Comparison of ENCODE assay signal across 37 cellular contexts in the genomic region with DNA sequence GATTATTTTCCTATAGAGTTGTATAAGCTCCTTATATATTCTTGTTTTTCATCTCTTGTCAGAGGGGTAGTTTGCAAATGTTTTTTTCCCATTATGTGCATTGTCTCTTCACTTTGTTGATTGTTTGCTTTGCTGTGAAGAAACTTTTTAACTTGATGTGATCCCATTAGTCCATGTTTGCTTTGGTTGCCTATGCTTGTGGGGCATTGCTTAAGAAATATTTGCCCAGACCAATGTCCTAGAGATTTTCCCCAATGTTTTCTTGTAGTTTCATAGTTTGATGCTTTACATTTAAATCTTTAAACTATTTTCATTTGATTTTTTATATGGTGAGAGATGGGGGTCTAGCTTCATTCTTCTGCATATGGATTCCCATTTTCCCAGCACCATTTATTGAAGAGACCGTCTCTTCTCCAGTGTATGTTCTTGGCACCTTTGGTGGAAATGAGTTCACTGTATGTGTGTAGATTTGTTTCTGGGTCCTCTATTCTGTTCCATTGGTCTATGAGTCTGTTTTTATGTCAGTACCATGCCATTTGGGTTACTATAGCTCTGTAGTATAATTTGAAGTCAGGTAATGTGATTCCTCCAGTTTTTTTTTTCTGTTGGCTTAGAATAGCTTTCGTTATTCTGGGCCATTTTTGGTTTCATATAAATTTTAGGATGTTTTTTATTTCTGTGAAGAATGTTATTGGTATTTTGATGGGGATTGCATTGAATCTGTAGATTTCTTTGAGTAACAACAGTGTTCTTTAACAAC.
"Had no signal": no experiment of that assay in that cellular context is flagged by ENCODE, and none has a peak within 500 bp of the region (broad histone marks: within the 10 kb centered on the region; RNA-seq: fewer than 3 reads in every experiment).

No MANE protein-coding gene starts in this region.

- H3K27ac ChIP-seq: body of pancreas, brain microvascular endothelial cell, VCaP had no signal

- H3K4me3 Mint-ChIP-seq: activated CD4-positive, alpha-beta memory T cell treated with anti-CD3 and anti-CD28 coated beads for 36 hours; activated CD4-positive, alpha-beta T cell treated with anti-CD3 and anti-CD28 coated beads for 36 hours; activated CD4-positive, alpha-beta T cell treated with anti-CD3 and anti-CD28 coated beads, Interleukin-2, amount 10 ng/mL, durations not matched to agents 7 days and 5 days; activated CD8-positive, alpha-beta T cell treated with anti-CD3 and anti-CD28 coated beads for 36 hours; activated naive CD4-positive, alpha-beta T cell treated with anti-CD3 and anti-CD28 coated beads for 36 hours; activated naive CD8-positive, alpha-beta T cell treated with anti-CD3 and anti-CD28 coated beads for 36 hours; activated T-cell treated with anti-CD3 and anti-CD28 coated beads, Interleukin-2, amount 50 U/mL, for 4 hours; activated T-cell treated with anti-CD3 and anti-CD28 coated beads, Interleukin-2, amount 50 U/mL, for 72 hours; activated T-helper 1 cell treated with anti-CD3 and anti-CD28 coated beads, Interleukin-12 subunit alpha, Interleukin-12 subunit beta, Interleukin-2, Interleukin-4 antibody, amounts not matched to agents 30 ng/mL and 10 ng/mL and 1 ng/mL, durations not matched to agents 14 hours and 24 hours and 36 hours; activated T-helper 17 cell treated with anti-CD3 and anti-CD28 coated beads, Interleukin-2, amount 50 U/mL, for 72 hours; T-helper 1 cell treated with Interleukin-12 subunit alpha and Interleukin-12 subunit beta and Interleukin-4 antibody, amounts not matched to agents 30 μg/mL and 1 μg/mL, for 36 hours; T-helper 2 cell treated with Interferon-gamma antibody and Interleukin-4, amounts not matched to agents 5 μg/mL and 100 μg/mL, for 36 hours had no signal

- H3K4me1 ChIP-seq: breast epithelium had no signal

- H3K27me3 ChIP-seq: adrenal gland, body of pancreas, brain microvascular endothelial cell, breast epithelium had no signal

- H3K36me3 Mint-ChIP-seq: activated CD4-positive, alpha-beta memory T cell treated with anti-CD3 and anti-CD28 coated beads for 36 hours; activated naive CD4-positive, alpha-beta T cell treated with anti-CD3 and anti-CD28 coated beads, Interleukin-2, amount 50 U/mL, for 72 hours; activated naive CD8-positive, alpha-beta T cell treated with anti-CD3 and anti-CD28 coated beads for 36 hours had no signal

- H3K4me1 Mint-ChIP-seq: activated CD4-positive, alpha-beta T cell treated with anti-CD3 and anti-CD28 coated beads for 36 hours; activated CD4-positive, alpha-beta T cell treated with anti-CD3 and anti-CD28 coated beads, Interleukin-2, amount 10 ng/mL, durations not matched to agents 7 days and 5 days; activated naive CD8-positive, alpha-beta T cell treated with anti-CD3 and anti-CD28 coated beads for 36 hours; activated T-helper 17 cell treated with anti-CD3 and anti-CD28 coated beads, Interleukin-2, amount 50 U/mL, for 72 hours had no signal

- H3K27ac Mint-ChIP-seq: activated CD4-positive, alpha-beta memory T cell treated with anti-CD3 and anti-CD28 coated beads for 36 hours; activated CD4-positive, alpha-beta T cell treated with anti-CD3 and anti-CD28 coated beads for 36 hours; activated CD4-positive, alpha-beta T cell treated with anti-CD3 and anti-CD28 coated beads, Interleukin-2, amount 10 ng/mL, durations not matched to agents 7 days and 5 days; activated CD8-positive, alpha-beta T cell treated with anti-CD3 and anti-CD28 coated beads for 36 hours; activated naive CD4-positive, alpha-beta T cell treated with anti-CD3 and anti-CD28 coated beads for 36 hours; activated naive CD4-positive, alpha-beta T cell treated with anti-CD3 and anti-CD28 coated beads, Interleukin-2, amount 50 U/mL, for 72 hours; activated naive CD8-positive, alpha-beta T cell treated with anti-CD3 and anti-CD28 coated beads for 36 hours; activated T-cell treated with anti-CD3 and anti-CD28 coated beads, Interleukin-2, amount 50 U/mL, for 72 hours; activated T-helper 1 cell treated with anti-CD3 and anti-CD28 coated beads, Interleukin-12 subunit alpha, Interleukin-12 subunit beta, Interleukin-2, Interleukin-4 antibody, amounts not matched to agents 30 ng/mL and 10 ng/mL and 1 ng/mL, durations not matched to agents 14 hours and 24 hours and 36 hours; activated T-helper 17 cell treated with anti-CD3 and anti-CD28 coated beads, Interleukin-2, amount 50 U/mL, for 72 hours; T-helper 1 cell treated with Interleukin-12 subunit alpha and Interleukin-12 subunit beta and Interleukin-4 antibody, amounts not matched to agents 30 μg/mL and 1 μg/mL, for 36 hours; T-helper 2 cell treated with Interferon-gamma antibody and Interleukin-4, amounts not matched to agents 5 μg/mL and 100 μg/mL, for 36 hours had no signal

- H3K9me3 Mint-ChIP-seq: activated CD4-positive, alpha-beta memory T cell treated with anti-CD3 and anti-CD28 coated beads for 36 hours; activated CD4-positive, alpha-beta T cell treated with anti-CD3 and anti-CD28 coated beads, Interleukin-2, amount 10 ng/mL, durations not matched to agents 7 days and 5 days; activated CD8-positive, alpha-beta T cell treated with anti-CD3 and anti-CD28 coated beads for 36 hours; activated naive CD4-positive, alpha-beta T cell treated with anti-CD3 and anti-CD28 coated beads for 36 hours; activated naive CD4-positive, alpha-beta T cell treated with anti-CD3 and anti-CD28 coated beads, Interleukin-2, amount 50 U/mL, for 72 hours; activated naive CD8-positive, alpha-beta T cell treated with anti-CD3 and anti-CD28 coated beads for 36 hours; activated T-cell treated with anti-CD3 and anti-CD28 coated beads, Interleukin-2, amount 50 U/mL, for 4 hours; activated T-cell treated with anti-CD3 and anti-CD28 coated beads, Interleukin-2, amount 50 U/mL, for 72 hours; activated T-helper 1 cell treated with anti-CD3 and anti-CD28 coated beads, Interleukin-12 subunit alpha, Interleukin-12 subunit beta, Interleukin-2, Interleukin-4 antibody, amounts not matched to agents 30 ng/mL and 10 ng/mL and 1 ng/mL, durations not matched to agents 14 hours and 24 hours and 36 hours; activated T-helper 17 cell treated with anti-CD3 and anti-CD28 coated beads, Interleukin-2, amount 50 U/mL, for 72 hours; T-helper 1 cell treated with Interleukin-12 subunit alpha and Interleukin-12 subunit beta and Interleukin-4 antibody, amounts not matched to agents 30 μg/mL and 1 μg/mL, for 36 hours; T-helper 2 cell treated with Interferon-gamma antibody and Interleukin-4, amounts not matched to agents 5 μg/mL and 100 μg/mL, for 36 hours had no signal

- H3K9me3 ChIP-seq: adrenal gland, body of pancreas, breast epithelium had no signal

- H3K4me3 ChIP-seq: adrenal gland, body of pancreas, breast epithelium had no signal

- DNase-seq: activated CD4-positive, alpha-beta memory T cell treated with anti-CD3 and anti-CD28 coated beads for 36 hours; activated CD4-positive, alpha-beta T cell treated with anti-CD3 and anti-CD28 coated beads for 1 hour; activated CD4-positive, alpha-beta T cell treated with anti-CD3 and anti-CD28 coated beads for 36 hours; activated CD4-positive, alpha-beta T cell treated with anti-CD3 and anti-CD28 coated beads for 48 hours; activated CD4-positive, alpha-beta T cell treated with anti-CD3 and anti-CD28 coated beads, Interleukin-2, amount 10 ng/mL, durations not matched to agents 7 days and 5 days; activated CD4-positive, alpha-beta T cell treated with anti-CD3 and anti-CD28 coated beads, Interleukin-2, amount 50 U/mL, for 4 hours; activated CD4-positive, CD25-positive, alpha-beta regulatory T cell; activated CD8-positive, alpha-beta memory T cell treated with anti-CD3 and anti-CD28 coated beads, Interleukin-2, amount 50 U/mL, for 4 hours; activated CD8-positive, alpha-beta T cell treated with anti-CD3 and anti-CD28 coated beads for 36 hours; activated effector memory CD4-positive, alpha-beta T cell treated with anti-CD3 and anti-CD28 coated beads, Interleukin-2, amount 50 U/mL, for 16 hours; activated gamma-delta T cell treated with Interleukin-2 at 50 U/mL for 16 hours; activated naive CD4-positive, alpha-beta T cell; activated naive CD4-positive, alpha-beta T cell treated with anti-CD3 and anti-CD28 coated beads for 36 hours; activated naive CD4-positive, alpha-beta T cell treated with anti-CD3 and anti-CD28 coated beads, Interleukin-2, amount 50 U/mL, for 16 hours; activated naive CD8-positive, alpha-beta T cell treated with anti-CD3 and anti-CD28 coated beads for 36 hours; activated T-cell treated with anti-CD3 and anti-CD28 coated beads for 4 hours; activated T-cell treated with anti-CD3 and anti-CD28 coated beads, Interleukin-2, amount 50 U/mL, for 1 hour; activated T-cell treated with anti-CD3 and anti-CD28 coated beads, Interleukin-2, amount 50 U/mL, for 4 hours; activated T-cell treated with anti-CD3 and anti-CD28 coated beads, Interleukin-2, amount 50 U/mL, for 72 hours; adrenal gland; amniotic stem cell; aorta; body of pancreas; brain microvascular endothelial cell; central memory CD4-positive, alpha-beta T cell; SW 1271; T-helper 1 cell; T-helper 2 cell; T-helper 9 cell had no signal

- ATAC-seq: activated CD4-positive, alpha-beta T cell treated with anti-CD3 and anti-CD28 coated beads for 36 hours; activated CD4-positive, CD25-positive, alpha-beta regulatory T cell treated with anti-CD3 and anti-CD28 coated beads, Interleukin-2, amount 50 U/mL, for 24 hours; activated CD8-positive, alpha-beta T cell treated with anti-CD3 and anti-CD28 coated beads for 36 hours; activated naive CD4-positive, alpha-beta T cell treated with anti-CD3 and anti-CD28 coated beads, Interleukin-2, amount 50 U/mL, for 72 hours; activated T-cell treated with anti-CD3 and anti-CD28 coated beads, Interleukin-2, amount 50 U/mL, for 4 hours; activated T-cell treated with anti-CD3 and anti-CD28 coated beads, Interleukin-2, amount 50 U/mL, for 72 hours; activated T-helper 17 cell treated with anti-CD3 and anti-CD28 coated beads, Interleukin-2, amount 50 U/mL, for 72 hours; body of pancreas had no signal

- H3K36me3 ChIP-seq: adrenal gland, brain microvascular endothelial cell, breast epithelium had no signal
